In genomic region chr5:59746261-59746765, GRCh38 we compare ENCODE assay signal across 11 cellular contexts.
DNase-seq lines count a peak whose midpoint lies in the region; ATAC-seq and TF ChIP-seq lines count a peak whose summit lies in the region.
"Had no signal": no experiment of that assay in that cellular context is flagged by ENCODE, and none has a peak within 500 bp of the region (broad histone marks: within the 10 kb centered on the region; RNA-seq: fewer than 3 reads in every experiment).

No MANE protein-coding gene starts in this region.

- no peak overlapping the region for H3K27ac Mint-ChIP-seq in activated CD4-positive, alpha-beta memory T cell treated with anti-CD3 and anti-CD28 coated beads for 36 hours

- H3K4me3 Mint-ChIP-seq in activated CD4-positive, alpha-beta memory T cell treated with anti-CD3 and anti-CD28 coated beads for 36 hours: no peak overlapping the region

- H3K9ac ChIP-seq in colonic mucosa (ENCODE audit: low read depth in 2 of 2, low read length in 2 of 2): no peak overlapping the region

- intact Hi-C loops in colonic mucosa (cut with DNase I) (no loop called here), prostate gland (cut with DNase I) (no loop called here), testis (cut with DNase I; ENCODE audit: low total_unique reads) (no loop called here)
- intact Hi-C loops in activated CD4-positive, alpha-beta memory T cell treated with anti-CD3 and anti-CD28 coated beads for 36 hours (cut with micrococcal nuclease): no loop called here

- POLR2A ChIA-PET in activated CD4-positive, alpha-beta memory T cell treated with anti-CD3 and anti-CD28 coated beads for 36 hours (lab: Charles Lee): no interaction called here

- WGBS in prostate gland: 59% methylated on average over 7 of the region's 7 CpGs
- 87 to 89% methylated on average over 7 of the region's 7 CpGs for WGBS in testis, 2 donors

- H3K36me3 Mint-ChIP-seq in activated CD4-positive, alpha-beta memory T cell treated with anti-CD3 and anti-CD28 coated beads for 36 hours: no peaks in the 10 kb centered on the region

- H3K36me3 ChIP-seq in colonic mucosa (no peaks in the 10 kb centered on the region), prostate gland (no peaks in the 10 kb centered on the region), testis (ENCODE audit: low read depth, missing control alignments) (no peaks in the 10 kb centered on the region)
- H3K36me3 ChIP-seq: adrenal gland had no signal

- H3K9me3 Mint-ChIP-seq in activated CD4-positive, alpha-beta memory T cell treated with anti-CD3 and anti-CD28 coated beads for 36 hours: no peaks in the 10 kb centered on the region

- DNase-seq in Daoy (ENCODE audit: low read depth): peak; percentile 91
- DNase-seq in NCI-H69 (lab: John Stamatoyannopoulos, UW): peak; percentile 77
- DNase-seq in colonic mucosa: peak; percentile 21
- DNase-seq in prostate gland (ENCODE audit: low spot score): no peak
- DNase-seq in NCI-H2107 treated with DMSO at 0.1 percent for 48 hours (lab: John Stamatoyannopoulos, UW; ENCODE audit: unreplicated experiment): no peak
- no peak for DNase-seq in testis
- no peak for DNase-seq in activated CD4-positive, alpha-beta memory T cell treated with anti-CD3 and anti-CD28 coated beads for 36 hours
- DNase-seq: adrenal gland, COR-L47, NCI-H510A treated with DMSO at 0.1 percent for 48 hours had no signal

- H3K4me3 ChIP-seq in colonic mucosa: no peak overlapping the region
- no peak overlapping the region for H3K4me3 ChIP-seq in prostate gland
- no peak overlapping the region for H3K4me3 ChIP-seq in testis
- H3K4me3 ChIP-seq: adrenal gland had no signal

- no peaks in the 10 kb centered on the region for H3K27me3 Mint-ChIP-seq in activated CD4-positive, alpha-beta memory T cell treated with anti-CD3 and anti-CD28 coated beads for 36 hours

- no peaks in the 10 kb centered on the region for H3K4me1 Mint-ChIP-seq in activated CD4-positive, alpha-beta memory T cell treated with anti-CD3 and anti-CD28 coated beads for 36 hours (ENCODE audit: low read depth)

- no peaks in the 10 kb centered on the region for H3K4me1 ChIP-seq in colonic mucosa
- H3K4me1 ChIP-seq in prostate gland (replicated peaks): no peaks in the 10 kb centered on the region
- no peaks in the 10 kb centered on the region for H3K4me1 ChIP-seq in testis
- H3K4me1 ChIP-seq: adrenal gland had no signal

- H3K9me3 ChIP-seq in colonic mucosa: no peaks in the 10 kb centered on the region
- H3K9me3 ChIP-seq in prostate gland: no peaks in the 10 kb centered on the region
- no peaks in the 10 kb centered on the region for H3K9me3 ChIP-seq in testis
- H3K9me3 ChIP-seq: adrenal gland had no signal

- H3K27me3 ChIP-seq in colonic mucosa: no peaks in the 10 kb centered on the region
- H3K27me3 ChIP-seq in prostate gland (replicated peaks; ENCODE audit: insufficient read depth): no peaks in the 10 kb centered on the region
- H3K27me3 ChIP-seq in testis: no peaks in the 10 kb centered on the region
- H3K27me3 ChIP-seq: adrenal gland had no signal

- no peak for ATAC-seq in GM19035 (IDR thresholded peaks at IDR 0.05; ENCODE audit: unreplicated experiment)

- H3K27ac ChIP-seq in colonic mucosa: peak overlapping the region; percentile 27
- H3K27ac ChIP-seq in prostate gland: peak overlapping the region; percentile 16 to 47
- H3K27ac ChIP-seq in testis: no peak overlapping the region
- H3K27ac ChIP-seq: adrenal gland had no signal

- TF ChIP-seq POLR2A in prostate gland (IDR thresholded peaks at IDR 0.05) (no peak), testis (IDR thresholded peaks at IDR 0.05) (no peak)

- TF ChIP-seq CTCF in colonic mucosa (IDR thresholded peaks at IDR 0.05) (no peak), prostate gland (IDR thresholded peaks at IDR 0.05) (no peak), testis (IDR thresholded peaks at IDR 0.05) (no peak)

- CTCF ChIA-PET in activated CD4-positive, alpha-beta memory T cell treated with anti-CD3 and anti-CD28 coated beads for 36 hours (lab: Charles Lee): interaction anchor here (0.7 kb wide), 1 partner anchor 196 kb away, joined by 5 read pairs; no protein-coding TSS in a partner anchor

Comparison
In these comparisons a context has a peak if more than half of its experiments do, and no peak if none do; other contexts are left out.
1. DNase-seq: peak in Daoy (single experiment), NCI-H69 (single experiment) and colonic mucosa (single experiment); none in prostate gland (single experiment), NCI-H2107 treated with DMSO at 0.1 percent for 48 hours (single experiment), testis (single experiment) and activated CD4-positive, alpha-beta memory T cell treated with anti-CD3 and anti-CD28 coated beads for 36 hours (single experiment).
2. H3K27ac ChIP-seq: peak in colonic mucosa (single experiment) and prostate gland (2 of 2); none in testis (0 of 2).